In genomic region chr6:34518669-34519365, GRCh38 we compare ENCODE assay signal across 18 cellular contexts. TPM values are rescaled to one million over a fixed set of nuclear protein-coding genes. Genes with fewer than 3 reads are reported as not detected.
DNase-seq lines count a peak whose midpoint lies in the region; ATAC-seq, FAIRE-seq and TF ChIP-seq lines count a peak whose summit lies in the region.
"Had no signal": no experiment of that assay in that cellular context is flagged by ENCODE, and none has a peak within 500 bp of the region (broad histone marks: within the 10 kb centered on the region; RNA-seq: fewer than 3 reads in every experiment).

No MANE protein-coding gene starts in this region.

- no peak overlapping the region for H2BK15ac ChIP-seq in neuronal stem cell (ENCODE audit: low read length)

- no peak for TF ChIP-seq EP300 in K562 (IDR thresholded peaks at IDR 0.05; ENCODE audit: low read length)

- peaks cover 4% of the 10 kb centered on the region for H3K9me1 ChIP-seq in K562 (ENCODE audit: control insufficient read depth, insufficient read depth, low read length)

- no peak for TF ChIP-seq RAD21 in K562 (CRISPR knock-in tag; conservative IDR thresholded peaks at IDR 0.05 in 1 of 2, IDR thresholded peaks at IDR 0.05 in 1 of 2)

- no peak overlapping the region for H4K8ac ChIP-seq in neuronal stem cell (ENCODE audit: low read depth, low read length)

- DNase-seq in stimulated activated naive CD8-positive, alpha-beta T cell treated with anti-CD3 and anti-CD28 coated beads, Interleukin-15, amount 100 ng/mL, for 72 hours: no peak
- DNase-seq in stimulated activated naive CD8-positive, alpha-beta T cell treated with anti-CD3 and anti-CD28 coated beads, Interleukin-15, Interleukin-2, amounts not matched to agents 100 U/mL and 50 U/mL, for 24 hours: no peak
- DNase-seq in K562 (ENCODE audit: extremely low read depth in 1 of 4, low spot score in 3 of 4): no peak
- no peak for DNase-seq in neuronal stem cell (ENCODE audit: low spot score)
- DNase-seq in NCI-H1694 (lab: John Stamatoyannopoulos, UW): no peak
- DNase-seq in gastrocnemius medialis: no peak
- no peak for DNase-seq in activated naive CD4-positive, alpha-beta T cell treated with anti-CD3 and anti-CD28 coated beads, Interleukin-2, amount 50 U/mL, for 72 hours (ENCODE audit: low spot score in 2 of 2)
- DNase-seq: C1 segment of cervical spinal cord, DMS79 treated with DMSO at 0.1 percent for 48 hours, NCI-H1048, NCI-H1436, NCI-H2029, NCI-H526, PC-3, RPMI8226 had no signal

- H3K9me3 Mint-ChIP-seq in stimulated activated naive CD8-positive, alpha-beta T cell treated with anti-CD3 and anti-CD28 coated beads, Interleukin-15, amount 100 ng/mL, for 72 hours: no peaks in the 10 kb centered on the region
- H3K9me3 Mint-ChIP-seq in activated naive CD4-positive, alpha-beta T cell treated with anti-CD3 and anti-CD28 coated beads, Interleukin-2, amount 50 U/mL, for 72 hours: no peaks in the 10 kb centered on the region

- 78% methylated on average over 4 of the region's 4 CpGs for WGBS in K562 (ENCODE audit: insufficient coverage, low coverage, missing lambda C conversion rate)
- WGBS in neuronal stem cell (ENCODE audit: extremely low coverage in 2 of 2, insufficient read length in 2 of 2, insufficient replicate concordance in 1 of 2), 2 donors: no CpG with 5 or more reads among the region's 4 CpGs

- H3K4me1 ChIP-seq in K562 (replicated peaks in 1 of 2; ENCODE audit: control insufficient read depth in 2 of 2, insufficient read depth in 2 of 2, low read length in 2 of 2) (peaks cover 15 to 45% of the 10 kb centered on the region in 2 experiments; a peak in 4 of 5 replicates), neuronal stem cell (ENCODE audit: control insufficient read depth in 2 of 2, insufficient read depth in 1 of 2, low read depth in 1 of 2, low read length in 2 of 2) (peaks cover 8 to 16% of the 10 kb centered on the region in 2 donors), gastrocnemius medialis (no peaks in the 10 kb centered on the region)

- H3K27me3 Mint-ChIP-seq in stimulated activated naive CD8-positive, alpha-beta T cell treated with anti-CD3 and anti-CD28 coated beads, Interleukin-15, amount 100 ng/mL, for 72 hours: peaks cover 10% of the 10 kb centered on the region

- POLR2A ChIA-PET in K562 (lab: Yijun Ruan, JAX): interaction anchor here (0.6 to 1.4 kb wide), 3 partner anchors 28 to 679 kb away, joined by 3 read pairs; no protein-coding TSS in a partner anchor

- H4K91ac ChIP-seq in neuronal stem cell (ENCODE audit: low read depth, low read length, poor library complexity): no peak overlapping the region

- no peaks in the 10 kb centered on the region for H3K4me1 Mint-ChIP-seq in stimulated activated naive CD8-positive, alpha-beta T cell treated with anti-CD3 and anti-CD28 coated beads, Interleukin-15, amount 100 ng/mL, for 72 hours

- H3K79me1 ChIP-seq in neuronal stem cell (ENCODE audit: low read depth, low read length): no peaks in the 10 kb centered on the region

- H3K4ac ChIP-seq in neuronal stem cell (ENCODE audit: low read length): no peak overlapping the region

- H3K4me3 ChIP-seq in K562 (no peak overlapping the region), neuronal stem cell (ENCODE audit: low read length in 2 of 2) (no peak overlapping the region), gastrocnemius medialis (no peak overlapping the region)

- in situ Hi-C loops in K562 (cut with MboI): no loop called here
- in situ Hi-C loops in gastrocnemius medialis (cut with MboI; ENCODE audit: low sequenced_read_pairs in 4 of 4): no loop called here

- no peaks in the 10 kb centered on the region for H3K36me3 ChIP-seq in K562 (ENCODE audit: control insufficient read depth, insufficient read depth, low read length)
- H3K36me3 ChIP-seq in neuronal stem cell (replicated peaks in 1 of 2; ENCODE audit: control insufficient read depth in 2 of 2, insufficient read depth in 2 of 2, low read length in 2 of 2): no peaks in the 10 kb centered on the region
- H3K36me3 ChIP-seq in gastrocnemius medialis: no peaks in the 10 kb centered on the region

- H3K9me3 ChIP-seq in K562 (replicated peaks; ENCODE audit: control insufficient read depth, insufficient read depth, low read depth, low read length): no peaks in the 10 kb centered on the region
- no peaks in the 10 kb centered on the region for H3K9me3 ChIP-seq in neuronal stem cell (replicated peaks in 1 of 2; ENCODE audit: control insufficient read depth in 2 of 2, insufficient read depth in 1 of 2, low read depth in 1 of 2, low read length in 2 of 2)
- H3K9me3 ChIP-seq in gastrocnemius medialis: no peaks in the 10 kb centered on the region

- H2AFZ ChIP-seq in K562 (ENCODE audit: low read depth, low read length): no peak overlapping the region
- no peak overlapping the region for H2AFZ ChIP-seq in neuronal stem cell (ENCODE audit: low read length)

- TF ChIP-seq POLR2A in K562 (conservative IDR thresholded peaks at IDR 0.05) (no peak), gastrocnemius medialis (IDR thresholded peaks at IDR 0.05) (no peak)

- H2BK120ac ChIP-seq in neuronal stem cell (ENCODE audit: low read depth, low read length): no peak overlapping the region

- H2BK5ac ChIP-seq in neuronal stem cell (ENCODE audit: low read length): no peak overlapping the region

- peak overlapping the region; percentile 16 for H3K18ac ChIP-seq in neuronal stem cell (ENCODE audit: low read length)

- TF ChIP-seq CTCF in K562 (IDR thresholded peaks at IDR 0.05 in 2 of 3, conservative IDR thresholded peaks at IDR 0.05 in 1 of 3; ENCODE audit: insufficient read depth in 2 of 3, low read depth in 1 of 3, low read length in 3 of 3): no peak
- no peak for TF ChIP-seq CTCF in gastrocnemius medialis (IDR thresholded peaks at IDR 0.05 in 4 of 5, conservative IDR thresholded peaks at IDR 0.05 in 1 of 5)

- CTCF ChIA-PET in K562 (lab: Yijun Ruan, JAX; ENCODE audit: low intra/inter-chr PET ratio): no interaction called here

- ATAC-seq in stimulated activated naive CD8-positive, alpha-beta T cell treated with anti-CD3 and anti-CD28 coated beads, Interleukin-15, amount 100 ng/mL, for 72 hours: no peak
- ATAC-seq in stimulated activated naive CD8-positive, alpha-beta T cell treated with anti-CD3 and anti-CD28 coated beads, Interleukin-15, Interleukin-2, amounts not matched to agents 100 U/mL and 50 U/mL, for 24 hours: no peak
- ATAC-seq in K562 (no peak), gastrocnemius medialis (no peak)
- ATAC-seq in activated naive CD4-positive, alpha-beta T cell treated with anti-CD3 and anti-CD28 coated beads, Interleukin-2, amount 50 U/mL, for 72 hours: no peak
- ATAC-seq: HepG2, PC-3 had no signal

- no peak overlapping the region for H3K9ac ChIP-seq in K562 (ENCODE audit: insufficient read depth in 1 of 2, low read depth in 2 of 2, low read length in 2 of 2)
- H3K9ac ChIP-seq in neuronal stem cell (ENCODE audit: low read depth, low read length, poor library complexity): no peak overlapping the region

- H3K79me2 ChIP-seq in K562 (ENCODE audit: control insufficient read depth, insufficient read depth, low read length): no peaks in the 10 kb centered on the region

- H3K36me3 Mint-ChIP-seq in activated naive CD4-positive, alpha-beta T cell treated with anti-CD3 and anti-CD28 coated beads, Interleukin-2, amount 50 U/mL, for 72 hours: no peaks in the 10 kb centered on the region

- H4K20me1 ChIP-seq in K562 (replicated peaks; ENCODE audit: control insufficient read depth, insufficient read depth, low read length): no peaks in the 10 kb centered on the region

- H3K4me2 ChIP-seq in K562 (ENCODE audit: insufficient read depth, low read length) (no peak overlapping the region), neuronal stem cell (ENCODE audit: insufficient read depth, low read length, poor library complexity, severe bottlenecking) (no peak overlapping the region)

- no TSS peak for BruUV-seq in K562 (replicated peaks; lab: Mats Ljungman, UMichigan)

- H3K14ac ChIP-seq in neuronal stem cell (ENCODE audit: low read length): no peak overlapping the region

- H3K27ac ChIP-seq in K562 (ENCODE audit: extremely low read depth, low read depth, low read length) (no peak overlapping the region), neuronal stem cell (replicated peaks; ENCODE audit: low read length) (no peak overlapping the region), gastrocnemius medialis (no peak overlapping the region)

- FAIRE-seq in K562 (lab: Jason Lieb, UNC): no peak
- FAIRE-seq: H1, HepG2 had no signal

- no peaks in the 10 kb centered on the region for H3K27me3 ChIP-seq in K562 (ENCODE audit: control insufficient read depth in 2 of 2, insufficient read depth in 2 of 2, low read length in 2 of 2)
- H3K27me3 ChIP-seq in neuronal stem cell (ENCODE audit: control insufficient read depth in 3 of 3, insufficient read depth in 3 of 3, low read depth in 1 of 3, low read length in 3 of 3): peaks cover 0 to 51% (median 14%) of the 10 kb centered on the region in 3 experiments
- H3K27me3 ChIP-seq in gastrocnemius medialis: peaks cover 0 to 10% (median 7%) of the 10 kb centered on the region in 3 donors

- peak overlapping the region; percentile 85 to 89 for H3K27ac Mint-ChIP-seq in stimulated activated naive CD8-positive, alpha-beta T cell treated with anti-CD3 and anti-CD28 coated beads, Interleukin-15, amount 100 ng/mL, for 72 hours
- H3K27ac Mint-ChIP-seq in activated naive CD4-positive, alpha-beta T cell treated with anti-CD3 and anti-CD28 coated beads, Interleukin-2, amount 50 U/mL, for 72 hours: peak overlapping the region in 1 of 2 donors; percentile 75

- intact Hi-C loops in K562 (cut with micrococcal nuclease) (no loop called here), gastrocnemius medialis (cut with DNase I; ENCODE audit: low total_unique reads) (no loop called here)

- H3K4me3 Mint-ChIP-seq in stimulated activated naive CD8-positive, alpha-beta T cell treated with anti-CD3 and anti-CD28 coated beads, Interleukin-15, amount 100 ng/mL, for 72 hours: no peak overlapping the region

- H2AK5ac ChIP-seq in neuronal stem cell (ENCODE audit: low read depth, low read length): no peak overlapping the region

- peak overlapping the region; percentile 35 for H3K23ac ChIP-seq in neuronal stem cell (ENCODE audit: low read depth, low read length, poor library complexity)

- no peak overlapping the region for H2BK12ac ChIP-seq in neuronal stem cell (ENCODE audit: low read length)

RNA-seq across cellular contexts. Expression of gene SPDEF, which starts 37.3 kb away (rescaled TPM):
- not detected in 2 replicates for total RNA-seq in K562 (2011; cell fraction: chromatin; rRNA removed; ENCODE audit: low replicate concordance)
- 0.13 TPM in 1 of 2 replicates, not detected in the other for total RNA-seq in K562 (2011; cell fraction: nucleolus; rRNA removed)
- total RNA-seq in K562 (2011; cell fraction: nucleoplasm; rRNA removed): 0.29 TPM in 1 of 2 replicates, not detected in the other
- total RNA-seq in K562 (2014; rRNA removed) (0.08 TPM in 1 of 2 replicates, not detected in the other), K562 (2014; rRNA removed; fragmentation: Illumina TruSeq; extraction: Trizol) (not detected in 2 replicates), K562 (2015; rRNA removed; fragmentation: Illumina TruSeq; extraction: Trizol) (0.11 and 0.15 TPM in 2 replicates), K562 (2021) (0.11 and 0.16 TPM in 2 replicates), gastrocnemius medialis (under 1 TPM in 2 of 4 donors, not detected in 2; 0.16 to 0.20 TPM)
- polyA plus RNA-seq in K562 (2011; rRNA removed) (0.04 and 0.08 TPM in 2 replicates), K562 (2014; fragmentation: Illumina TruSeq; extraction: Trizol) (0.10 TPM in 1 of 2 replicates, not detected in the other), K562 (2014; fragmentation: Nextera tagmentation; extraction: Ambion mirVana) (not detected), K562 (2014; rRNA removed) (0.08 and 0.12 TPM in 2 replicates)
- 0.13 and 0.16 TPM in 2 replicates for polyA plus RNA-seq in K562 (2011; cell fraction: cytosol; rRNA removed)
- polyA plus RNA-seq in K562 (2011; cell fraction: nucleus; rRNA removed): 0.23 and 0.35 TPM in 2 replicates
- polyA plus RNA-seq in K562 (2012): 0.05 TPM in 1 of 2 replicates, not detected in the other
- not detected in 2 replicates for polyA minus RNA-seq in K562 (2011; rRNA and poly(A)+ RNA removed)
- polyA minus RNA-seq in K562 (2011; cell fraction: cytosol; rRNA and poly(A)+ RNA removed): not detected in 2 replicates
- not detected in 2 replicates for polyA minus RNA-seq in K562 (2011; cell fraction: nucleus; rRNA and poly(A)+ RNA removed)
- 0.18 TPM for polyA plus RNA-seq in neuronal stem cell (2013, experiment 1 of 2)
- 0.18 TPM for polyA plus RNA-seq in neuronal stem cell (2013, experiment 2 of 2)
- under 1 TPM in 1 of 2 donors, not detected in 1; 0.80 TPM for total RNA-seq in activated naive CD4-positive, alpha-beta T cell treated with anti-CD3 and anti-CD28 coated beads, Interleukin-2, amount 50 U/mL, for 72 hours
- total RNA-seq: HepG2, MCF 10A had no signal
- polyA plus RNA-seq: HepG2 had no signal

RNA-seq across cellular contexts. Expression of gene PACSIN1, which starts 52.9 kb away (rescaled TPM):
- total RNA-seq in K562 (2011; cell fraction: chromatin; rRNA removed; ENCODE audit: low replicate concordance): 1.5 and 2.1 TPM in 2 replicates
- 1.2 and 1.3 TPM in 2 replicates for total RNA-seq in K562 (2011; cell fraction: nucleolus; rRNA removed)
- total RNA-seq in K562 (2011; cell fraction: nucleoplasm; rRNA removed): 0.99 and 1.1 TPM in 2 replicates
- 0.41 and 0.45 TPM in 2 replicates for total RNA-seq in K562 (2014; rRNA removed)
- 0.10 and 0.29 TPM in 2 replicates for total RNA-seq in K562 (2014; rRNA removed; fragmentation: Illumina TruSeq; extraction: Trizol)
- total RNA-seq in K562 (2015; rRNA removed; fragmentation: Illumina TruSeq; extraction: Trizol): 0.22 and 0.23 TPM in 2 replicates
- 0.98 and 1.7 TPM in 2 replicates for total RNA-seq in K562 (2021)
- 1.1 and 1.4 TPM in 2 replicates for polyA plus RNA-seq in K562 (2011; rRNA removed)
- 1.2 and 1.6 TPM in 2 replicates for polyA plus RNA-seq in K562 (2011; cell fraction: cytosol; rRNA removed)
- 2.2 and 3.4 TPM in 2 replicates for polyA plus RNA-seq in K562 (2011; cell fraction: nucleus; rRNA removed)
- 0.90 and 1.2 TPM in 2 replicates for polyA plus RNA-seq in K562 (2012)
- 0.79 and 1.4 TPM in 2 replicates for polyA plus RNA-seq in K562 (2014; fragmentation: Illumina TruSeq; extraction: Trizol)
- under 1 TPM; 0.01 to 0.03 TPM for polyA plus RNA-seq in K562 (2014; fragmentation: Nextera tagmentation; extraction: Ambion mirVana)
- polyA plus RNA-seq in K562 (2014; rRNA removed): 0.98 and 1.2 TPM in 2 replicates
- polyA minus RNA-seq in K562 (2011; rRNA and poly(A)+ RNA removed): 0.98 and 1.1 TPM in 2 replicates
- polyA minus RNA-seq in K562 (2011; cell fraction: cytosol; rRNA and poly(A)+ RNA removed): 0.95 and 1.7 TPM in 2 replicates
- 0.67 and 1.9 TPM in 2 replicates for polyA minus RNA-seq in K562 (2011; cell fraction: nucleus; rRNA and poly(A)+ RNA removed)
- polyA plus RNA-seq in neuronal stem cell (2013, experiment 1 of 2): 2.1 TPM
- 2.0 TPM for polyA plus RNA-seq in neuronal stem cell (2013, experiment 2 of 2)
- total RNA-seq in gastrocnemius medialis: not detected
- under 1 TPM in 1 of 2 donors, not detected in 1; 0.97 TPM for total RNA-seq in activated naive CD4-positive, alpha-beta T cell treated with anti-CD3 and anti-CD28 coated beads, Interleukin-2, amount 50 U/mL, for 72 hours
- total RNA-seq: HepG2, MCF 10A had no signal
- polyA plus RNA-seq: HepG2 had no signal
